In genomic region chr2:216715575-216715974, GRCh38 we compare ENCODE assay signal across 3 cellular contexts. TPM values are rescaled to one million over a fixed set of nuclear protein-coding genes. Genes with fewer than 3 reads are reported as not detected.
"Had no signal": no experiment of that assay in that cellular context is flagged by ENCODE, and none has a peak within 500 bp of the region (broad histone marks: within the 10 kb centered on the region; RNA-seq: fewer than 3 reads in every experiment).

No MANE protein-coding gene starts in this region.

RNA-seq across cellular contexts. Expression of gene IGFBP5, which starts 20.2 kb away (rescaled TPM):
- total RNA-seq: activated B cell treated with CpG ODN at 0.5 μM for 24 hours; activated CD4-positive, alpha-beta T cell treated with anti-CD3 and anti-CD28 coated beads, Interleukin-2, amount 10 ng/mL, durations not matched to agents 24 days and 14 days; activated T-helper 1 cell treated with anti-CD3 and anti-CD28 coated beads, Interleukin-12 subunit alpha, Interleukin-12 subunit beta, Interleukin-2, Interleukin-4 antibody, amounts not matched to agents 30 ng/mL and 10 ng/mL and 1 ng/mL, durations not matched to agents 14 hours and 24 hours and 36 hours had no signal
